ENCODE assay signal across 1 cellular context in the genomic region with DNA sequence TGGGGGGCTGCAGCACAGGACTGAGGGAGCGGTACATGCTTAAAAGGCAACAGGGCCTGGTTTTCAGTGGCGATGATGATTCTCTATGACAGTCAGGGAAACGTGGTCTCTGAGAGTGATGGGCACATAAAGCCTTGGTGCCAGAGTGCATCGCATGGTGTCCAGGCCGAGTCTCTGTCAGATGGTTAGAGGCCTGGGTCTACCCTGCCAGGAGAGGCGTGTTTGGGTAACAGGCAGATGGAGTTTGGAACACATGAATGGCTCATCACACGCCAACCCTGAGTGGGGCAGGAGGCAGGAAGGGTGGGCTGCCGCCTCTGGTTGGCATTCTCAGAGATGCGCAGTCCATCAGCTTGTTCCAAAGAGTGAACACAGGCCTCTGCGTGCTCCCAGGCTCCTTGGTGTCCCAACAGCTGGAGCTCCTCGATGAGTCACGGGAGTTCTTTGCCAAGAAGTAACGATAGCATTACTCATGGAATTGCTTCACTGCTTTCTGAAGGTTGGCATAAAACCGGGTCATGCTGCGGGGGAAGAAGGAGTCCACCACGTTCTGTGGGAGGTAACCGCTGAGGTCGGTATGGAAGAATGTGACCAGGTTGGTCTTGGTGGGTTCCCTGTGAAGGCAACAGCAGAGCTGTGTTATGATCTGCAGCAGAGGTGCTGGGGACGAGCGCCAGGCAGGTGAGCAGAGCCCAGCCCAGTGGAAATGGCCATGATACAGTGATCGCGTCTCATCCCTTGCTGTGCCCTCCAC.
TF ChIP-seq lines count a peak whose summit lies in the region.

No MANE protein-coding gene starts in this region.

TF ChIP-seq in SK-N-SH, 30 proteins besides CTCF, POLR2A, EP300 and RAD21 (continued from another document):
- TF ChIP-seq REST (IDR thresholded peaks at IDR 0.05; ENCODE audit: low read depth, low read length) = peak; percentile 15; the same call in 1 of the 2 replicates
- peak; percentile 86 for TF ChIP-seq PBX3 (IDR thresholded peaks at IDR 0.05)
- no peak for TF ChIP-seq RFX5 (IDR thresholded peaks at IDR 0.05; ENCODE audit: low read length)
- TF ChIP-seq MAX (IDR thresholded peaks at IDR 0.05; ENCODE audit: low read depth) = peak; percentile 90
- peak; percentile 9; the same call in 1 of the 2 replicates for TF ChIP-seq MEF2A (IDR thresholded peaks at IDR 0.05; ENCODE audit: borderline replicate concordance, low read depth)
- TF ChIP-seq, protein P1, sequence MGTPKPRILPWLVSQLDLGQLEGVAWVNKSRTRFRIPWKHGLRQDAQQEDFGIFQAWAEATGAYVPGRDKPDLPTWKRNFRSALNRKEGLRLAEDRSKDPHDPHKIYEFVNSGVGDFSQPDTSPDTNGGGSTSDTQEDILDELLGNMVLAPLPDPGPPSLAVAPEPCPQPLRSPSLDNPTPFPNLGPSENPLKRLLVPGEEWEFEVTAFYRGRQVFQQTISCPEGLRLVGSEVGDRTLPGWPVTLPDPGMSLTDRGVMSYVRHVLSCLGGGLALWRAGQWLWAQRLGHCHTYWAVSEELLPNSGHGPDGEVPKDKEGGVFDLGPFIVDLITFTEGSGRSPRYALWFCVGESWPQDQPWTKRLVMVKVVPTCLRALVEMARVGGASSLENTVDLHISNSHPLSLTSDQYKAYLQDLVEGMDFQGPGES (IDR thresholded peaks at IDR 0.05; ENCODE audit: low read depth, low read length) = no peak
- TF ChIP-seq GABPA (IDR thresholded peaks at IDR 0.05; ENCODE audit: low read depth) = no peak
- peak; percentile 58; the same call in 1 of the 2 replicates for TF ChIP-seq POLR2AphosphoS5 (IDR thresholded peaks at IDR 0.05; ENCODE audit: low read depth, low read length)
- TF ChIP-seq SMC3 (IDR thresholded peaks at IDR 0.05; ENCODE audit: low read depth, low read length) = no peak
- peak; percentile 99 for TF ChIP-seq FOSL2 (IDR thresholded peaks at IDR 0.05; ENCODE audit: borderline replicate concordance, low read depth)
- TF ChIP-seq RCOR1 (IDR thresholded peaks at IDR 0.05; ENCODE audit: low read length) = no peak
- TF ChIP-seq MXI1 (IDR thresholded peaks at IDR 0.05; ENCODE audit: low read depth, low read length) = no peak
